ENCODE assay signal across 10 cellular contexts in the genomic region with DNA sequence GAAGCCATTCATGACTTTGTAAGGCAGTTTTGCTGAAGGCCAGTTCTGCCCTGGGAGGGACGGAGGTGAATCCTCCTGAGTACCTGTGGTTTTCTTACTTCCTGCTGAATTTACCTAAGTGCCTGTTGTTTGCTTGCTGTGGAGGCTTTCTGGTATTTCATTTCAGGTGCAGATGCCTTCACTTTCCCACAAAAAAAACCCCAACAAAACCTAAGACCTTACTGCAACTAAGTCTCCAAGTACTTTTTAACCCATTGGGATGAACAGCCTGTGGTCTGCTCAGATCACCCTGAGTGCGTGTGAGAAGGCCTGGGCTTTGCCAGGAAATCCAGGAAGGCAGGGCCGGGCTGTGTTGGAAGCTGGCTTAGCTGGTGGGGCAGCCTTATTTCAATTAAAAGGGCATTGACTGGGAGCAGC.
DNase-seq lines count a peak whose midpoint lies in the region; ATAC-seq and TF ChIP-seq lines count a peak whose summit lies in the region.
"Had no signal": no experiment of that assay in that cellular context is flagged by ENCODE, and none has a peak within 500 bp of the region (broad histone marks: within the 10 kb centered on the region; RNA-seq: fewer than 3 reads in every experiment).

No MANE protein-coding gene starts in this region.

- peaks cover 0 to 71% (median 51%) of the 10 kb centered on the region in 12 donors for H3K4me1 ChIP-seq in heart left ventricle
- H3K4me1 ChIP-seq in body of pancreas = peaks cover 54% of the 10 kb centered on the region

- DNase-seq in activated CD4-positive, alpha-beta T cell treated with anti-CD3 and anti-CD28 coated beads, Interleukin-2, amount 10 ng/mL, durations not matched to agents 7 days and 5 days = peak; percentile 27
- no peak for DNase-seq in activated CD4-positive, alpha-beta T cell treated with anti-CD3 and anti-CD28 coated beads, Interleukin-2, amount 50 U/mL, for 4 hours
- DNase-seq in T-helper 17 cell (no peak), heart left ventricle (peak in 1 of 5 donors; percentile 69), stromal cell of bone marrow (ENCODE audit: low read depth) (peak; percentile 41), putamen (ENCODE audit: low spot score) (no peak), body of pancreas (no peak)
- DNase-seq in activated CD4-positive, CD25-positive, alpha-beta regulatory T cell treated with anti-CD3 and anti-CD28 coated beads, Interleukin-2, amount 50 U/mL, for 72 hours = no peak
- DNase-seq: dorsolateral prefrontal cortex had no signal

- TF ChIP-seq CTCF in heart left ventricle (IDR thresholded peaks at IDR 0.05) (no peak), body of pancreas (IDR thresholded peaks at IDR 0.05) (no peak)

- ATAC-seq in T-helper 17 cell (peak; percentile 89), heart left ventricle (peak in 3 of 4 donors; percentile 17 to 35 (median 18)), body of pancreas (no peak)
- ATAC-seq: A549 had no signal

- POLR2A ChIA-PET in activated CD4-positive, alpha-beta T cell treated with anti-CD3 and anti-CD28 coated beads, Interleukin-2, amount 10 ng/mL, durations not matched to agents 7 days and 5 days (lab: Charles Lee) = no interaction called here

- no peak overlapping the region for H3K4me3 ChIP-seq in heart left ventricle
- H3K4me3 ChIP-seq in body of pancreas = no peak overlapping the region
- H3K4me3 ChIP-seq: A549, dorsolateral prefrontal cortex had no signal

- CTCF ChIA-PET in activated CD4-positive, alpha-beta T cell treated with anti-CD3 and anti-CD28 coated beads, Interleukin-2, amount 10 ng/mL, durations not matched to agents 7 days and 5 days (lab: Charles Lee) = no interaction called here

- peak overlapping the region; percentile 71 for H3K27ac Mint-ChIP-seq in activated CD4-positive, alpha-beta T cell treated with anti-CD3 and anti-CD28 coated beads, Interleukin-2, amount 10 ng/mL, durations not matched to agents 7 days and 5 days
- peak overlapping the region; percentile 77 for H3K27ac Mint-ChIP-seq in T-helper 17 cell

- H3K36me3 ChIP-seq in heart left ventricle (peaks cover 0 to 9% (median 0%) of the 10 kb centered on the region in 9 donors), body of pancreas (replicated peaks in 1 of 2; ENCODE audit: insufficient read depth in 1 of 2, low read depth in 2 of 2) (no peaks in the 10 kb centered on the region)

- H3K4me3 Mint-ChIP-seq in activated CD4-positive, alpha-beta T cell treated with anti-CD3 and anti-CD28 coated beads, Interleukin-2, amount 10 ng/mL, durations not matched to agents 7 days and 5 days = no peak overlapping the region
- H3K4me3 Mint-ChIP-seq in T-helper 17 cell = peak overlapping the region; percentile 28

- WGBS in heart left ventricle, 4 donors = 31 to 47% (median 40%) methylated on average over 3 of the region's 3 CpGs
- 41 to 47% methylated on average over 3 of the region's 3 CpGs for WGBS in body of pancreas, 2 donors

- H3K27me3 ChIP-seq in heart left ventricle = no peaks in the 10 kb centered on the region
- H3K27me3 ChIP-seq in body of pancreas = no peaks in the 10 kb centered on the region
- H3K27me3 ChIP-seq: dorsolateral prefrontal cortex had no signal

- H3K36me3 Mint-ChIP-seq in activated CD4-positive, alpha-beta T cell treated with anti-CD3 and anti-CD28 coated beads, Interleukin-2, amount 10 ng/mL, durations not matched to agents 7 days and 5 days (ENCODE audit: low read depth) = peaks cover 25% of the 10 kb centered on the region
- H3K36me3 Mint-ChIP-seq in T-helper 17 cell (ENCODE audit: low read depth) = no peaks in the 10 kb centered on the region

- H3K9me3 Mint-ChIP-seq in activated CD4-positive, alpha-beta T cell treated with anti-CD3 and anti-CD28 coated beads, Interleukin-2, amount 10 ng/mL, durations not matched to agents 7 days and 5 days = peaks cover 10% of the 10 kb centered on the region

- peaks cover 50% of the 10 kb centered on the region for H3K4me1 Mint-ChIP-seq in activated CD4-positive, alpha-beta T cell treated with anti-CD3 and anti-CD28 coated beads, Interleukin-2, amount 10 ng/mL, durations not matched to agents 7 days and 5 days
- peaks cover 26% of the 10 kb centered on the region for H3K4me1 Mint-ChIP-seq in T-helper 17 cell

- H3K27ac ChIP-seq in heart left ventricle = peak overlapping the region; percentile 11 to 96 (median 88)
- no peak overlapping the region for H3K27ac ChIP-seq in body of pancreas
- H3K27ac ChIP-seq: A549 had no signal

- no peaks in the 10 kb centered on the region for H3K27me3 Mint-ChIP-seq in activated CD4-positive, alpha-beta T cell treated with anti-CD3 and anti-CD28 coated beads, Interleukin-2, amount 10 ng/mL, durations not matched to agents 7 days and 5 days
- peaks cover 8% of the 10 kb centered on the region for H3K27me3 Mint-ChIP-seq in T-helper 17 cell

- H3K9me3 ChIP-seq in T-helper 17 cell (ENCODE audit: control insufficient read depth, low read length, poor library complexity, severe bottlenecking) (no peaks in the 10 kb centered on the region), heart left ventricle (peaks cover 0 to 12% (median 5%) of the 10 kb centered on the region in 12 donors), body of pancreas (no peaks in the 10 kb centered on the region)

- intact Hi-C loops in heart left ventricle (cut with DNase I) = no loop called here
- intact Hi-C loops in body of pancreas (cut with DNase I) = no loop called here

- TF ChIP-seq POLR2A in heart left ventricle (IDR thresholded peaks at IDR 0.05) (no peak), body of pancreas (IDR thresholded peaks at IDR 0.05) (no peak)

Comparison
In these comparisons a context has a peak if more than half of its experiments do, and no peak if none do; other contexts are left out.
1. DNase-seq: peak in activated CD4-positive, alpha-beta T cell treated with anti-CD3 and anti-CD28 coated beads, Interleukin-2, amount 10 ng/mL, durations not matched to agents 7 days and 5 days (single experiment) and stromal cell of bone marrow (single experiment); none in activated CD4-positive, alpha-beta T cell treated with anti-CD3 and anti-CD28 coated beads, Interleukin-2, amount 50 U/mL, for 4 hours (0 of 2), T-helper 17 cell (0 of 3), putamen (single experiment), activated CD4-positive, CD25-positive, alpha-beta regulatory T cell treated with anti-CD3 and anti-CD28 coated beads, Interleukin-2, amount 50 U/mL, for 72 hours (single experiment) and body of pancreas (0 of 4).
2. H3K27ac ChIP-seq: peak in heart left ventricle (12 of 12); none in body of pancreas (0 of 4).